8 cellular contexts compared by ENCODE assay signal in the genomic region with DNA sequence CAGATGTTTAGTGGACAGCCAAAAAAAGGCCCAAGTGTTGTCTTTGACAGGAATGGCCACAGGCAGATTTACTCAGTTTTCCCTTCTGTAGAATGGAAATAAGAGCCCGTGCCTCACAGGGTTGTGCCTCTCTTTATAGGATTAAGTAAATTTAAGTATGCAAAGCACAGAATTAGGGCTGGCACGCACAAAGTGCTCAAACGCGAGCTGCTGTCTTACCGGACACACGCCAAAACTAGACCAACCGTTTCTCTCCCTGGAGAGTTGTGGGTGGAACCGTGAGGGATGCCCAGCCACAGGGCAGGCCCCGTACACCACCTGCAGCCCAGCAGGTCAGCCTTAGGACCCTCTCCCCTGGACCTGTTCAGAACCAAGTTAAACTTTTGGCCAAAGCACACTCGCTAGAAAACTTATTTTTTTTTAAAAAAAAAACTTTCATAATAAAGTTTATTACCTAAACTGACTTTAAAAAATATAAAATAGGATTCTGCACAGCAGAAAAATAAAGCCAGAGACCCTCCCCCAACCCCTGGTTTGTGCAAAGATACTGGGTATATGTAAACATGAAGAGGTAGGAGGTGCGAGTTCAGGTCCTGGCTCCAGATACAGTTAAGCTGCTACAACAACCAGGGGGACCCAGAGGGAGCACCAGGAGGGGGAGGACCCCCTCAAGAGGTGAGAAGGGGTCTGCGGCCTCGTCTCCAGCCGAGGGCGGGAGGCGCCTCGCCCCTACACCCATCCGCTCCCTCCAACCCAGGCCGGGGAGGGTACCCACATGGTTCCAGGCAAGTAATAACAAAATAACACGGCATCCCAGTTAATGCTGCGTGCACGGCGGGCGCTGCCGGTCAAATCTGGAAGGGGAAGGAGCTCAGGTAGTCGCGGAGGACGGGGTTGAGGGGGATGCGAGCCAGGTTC. TPM values are rescaled to one million over a fixed set of nuclear protein-coding genes. Genes with fewer than 3 reads are reported as not detected.
DNase-seq lines count a peak whose midpoint lies in the region; ATAC-seq and TF ChIP-seq lines count a peak whose summit lies in the region.

No MANE protein-coding gene starts in this region.

- H3K27ac ChIP-seq in esophagus (ENCODE audit: low read depth in 2 of 2, low read length in 1 of 2) (peak overlapping the region; percentile 14 to 93), parathyroid adenoma (no peak overlapping the region)

- TF ChIP-seq CTCF in GM10266 (IDR thresholded peaks at IDR 0.05; ENCODE audit: control insufficient read depth, insufficient read depth, low read depth, missing control alignments) (no peak), parathyroid adenoma (IDR thresholded peaks at IDR 0.05) (no peak)

- H3K27ac Mint-ChIP-seq in T-helper 17 cell: peak overlapping the region; percentile 97

- H3K4me3 ChIP-seq in esophagus (ENCODE audit: low read depth in 1 of 2, low read length in 2 of 2) (peak overlapping the region; percentile 65 to 73), parathyroid adenoma (ENCODE audit: low read depth, low read length) (no peak overlapping the region)

- H3K9ac ChIP-seq in parathyroid adenoma: no peak overlapping the region

- no peaks in the 10 kb centered on the region for H3K9me3 ChIP-seq in T-helper 17 cell (ENCODE audit: control insufficient read depth, low read length, poor library complexity, severe bottlenecking)
- H3K9me3 ChIP-seq in esophagus (ENCODE audit: control insufficient read depth in 2 of 2, insufficient read depth in 1 of 2, low read depth in 1 of 2, low read length in 1 of 2): no peaks in the 10 kb centered on the region
- H3K9me3 ChIP-seq in parathyroid adenoma (ENCODE audit: control insufficient read depth, low read length): no peaks in the 10 kb centered on the region

- peak overlapping the region; percentile 92 for H3K4me2 ChIP-seq in parathyroid adenoma (ENCODE audit: low read length)

- ATAC-seq in T-helper 17 cell (no peak), HG02970 (IDR thresholded peaks at IDR 0.05; ENCODE audit: low FRiP score, unreplicated experiment) (no peak), GM19035 (IDR thresholded peaks at IDR 0.05; ENCODE audit: unreplicated experiment) (no peak)

- peaks cover 2% of the 10 kb centered on the region for H3K36me3 Mint-ChIP-seq in T-helper 17 cell (ENCODE audit: low read depth)

- H3K4me1 Mint-ChIP-seq in T-helper 17 cell: peaks cover 46% of the 10 kb centered on the region

- H3K79me2 ChIP-seq in parathyroid adenoma: no peaks in the 10 kb centered on the region

- H3K36me3 ChIP-seq in esophagus (ENCODE audit: control insufficient read depth in 2 of 2, insufficient read depth in 2 of 2, low read length in 1 of 2) (no peaks in the 10 kb centered on the region), parathyroid adenoma (ENCODE audit: control insufficient read depth, insufficient read depth, low read length) (no peaks in the 10 kb centered on the region)

- no peaks in the 10 kb centered on the region for H3K27me3 Mint-ChIP-seq in T-helper 17 cell

- 40 to 50% methylated on average over 25 to 29 of the region's 29 CpGs for WGBS in esophagus, 2 donors

- H3K4me1 ChIP-seq in esophagus (ENCODE audit: control insufficient read depth in 2 of 2, insufficient read depth in 2 of 2, low read length in 1 of 2) (peaks cover 0 to 18% of the 10 kb centered on the region in 2 donors), parathyroid adenoma (peaks cover 3% of the 10 kb centered on the region)

- peak overlapping the region; percentile 95 for H2AFZ ChIP-seq in parathyroid adenoma

- DNase-seq in GM10266 (ENCODE audit: extremely low spot score) (peak; percentile 60), T-helper 17 cell (no peak), midbrain (lab: John Stamatoyannopoulos, UW) (no peak), NCI-H82 (lab: John Stamatoyannopoulos, UW) (no peak)

- peak overlapping the region; percentile 91 for H3K4me3 Mint-ChIP-seq in T-helper 17 cell

- H3K27me3 ChIP-seq in esophagus (ENCODE audit: control insufficient read depth in 1 of 2, insufficient read depth in 2 of 2, low read length in 2 of 2) (no peaks in the 10 kb centered on the region), parathyroid adenoma (ENCODE audit: control insufficient read depth, insufficient read depth, low read length) (no peaks in the 10 kb centered on the region)

RNA-seq across cellular contexts. Expression of gene SOCS1, which starts 1.8 kb away (rescaled TPM):
- total RNA-seq in T-helper 17 cell: 10 to 100 TPM; 42.1 to 49.5 TPM
- polyA plus RNA-seq in esophagus: 1 to 10 TPM; 1.9 to 2.8 TPM

RNA-seq across cellular contexts. Expression of gene TNP2, which starts 14.9 kb away (rescaled TPM):
- not detected for total RNA-seq in T-helper 17 cell
- not detected for polyA plus RNA-seq in esophagus

RNA-seq across cellular contexts. Expression of gene PRM3, which starts 19.2 kb away (rescaled TPM):
- not detected for total RNA-seq in T-helper 17 cell
- not detected for polyA plus RNA-seq in esophagus

RNA-seq across cellular contexts. Expression of gene PRM2, which starts 22.0 kb away (rescaled TPM):
- not detected for total RNA-seq in T-helper 17 cell
- not detected for polyA plus RNA-seq in esophagus

RNA-seq across cellular contexts. Expression of gene PRM1, which starts 26.9 kb away (rescaled TPM):
- total RNA-seq in T-helper 17 cell: not detected
- not detected for polyA plus RNA-seq in esophagus
